Comparison of ENCODE assay signal across 1 cellular context in the genomic region with DNA sequence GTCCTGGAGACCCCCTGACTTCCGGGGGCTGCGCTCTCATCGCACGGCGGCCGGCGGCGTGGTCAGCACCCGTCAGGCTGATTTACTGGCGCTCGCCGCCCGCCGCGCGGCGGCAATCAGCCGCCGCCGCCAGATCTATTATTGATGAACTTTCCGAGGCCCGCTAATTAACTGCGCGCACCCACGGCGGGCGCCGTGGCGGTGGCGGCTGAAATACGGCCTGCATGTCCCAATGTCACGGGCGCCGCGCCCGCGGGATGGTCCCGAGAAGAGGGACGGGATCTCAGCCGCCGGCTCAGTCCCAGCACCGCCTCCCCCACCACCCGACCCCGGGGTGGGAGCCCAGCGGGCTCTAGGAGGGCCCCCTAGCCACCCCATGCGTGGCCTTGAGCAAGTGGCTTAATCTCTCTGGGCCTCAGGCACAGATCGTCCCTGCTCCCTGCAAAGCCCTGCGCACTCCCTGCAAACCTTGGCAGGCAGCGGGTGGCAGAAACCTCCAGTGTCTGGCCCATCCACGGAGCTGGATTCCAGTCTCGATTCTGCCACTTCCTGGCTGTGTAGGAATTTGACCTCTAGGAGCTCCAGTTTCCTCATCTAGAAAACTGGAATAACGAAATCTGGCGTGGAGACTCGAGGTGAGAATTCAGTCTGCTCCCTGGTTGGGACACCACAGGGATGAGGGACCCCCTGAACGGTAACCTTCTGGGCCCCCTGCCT.
TF ChIP-seq lines count a peak whose summit lies in the region.

No MANE protein-coding gene starts in this region.

TF ChIP-seq in GM23338, 12 proteins besides CTCF, POLR2A, EP300 and RAD21 (continued from another document):
- TF ChIP-seq REST (IDR thresholded peaks at IDR 0.05; ENCODE audit: unreplicated experiment) (no peak), JUNB (IDR thresholded peaks at IDR 0.05; ENCODE audit: unreplicated experiment) (no peak), STAT1 (IDR thresholded peaks at IDR 0.05; ENCODE audit: unreplicated experiment) (no peak), ZNF114 (CRISPR knock-in tag; IDR thresholded peaks at IDR 0.05) (no peak), NANOG (IDR thresholded peaks at IDR 0.05; ENCODE audit: borderline replicate concordance) (no peak), ETS1 (IDR thresholded peaks at IDR 0.05) (no peak), EZH2phosphoT487 (IDR thresholded peaks at IDR 0.05; ENCODE audit: unreplicated experiment) (no peak), POLR2AphosphoS5 (IDR thresholded peaks at IDR 0.05; ENCODE audit: low read depth) (no peak), ZNF331 (CRISPR knock-in tag; IDR thresholded peaks at IDR 0.05; ENCODE audit: low read depth) (no peak)
